9 cellular contexts compared by ENCODE assay signal in genomic region chr1:84358695-84359094, GRCh38. TPM values are rescaled to one million over a fixed set of nuclear protein-coding genes. Genes with fewer than 3 reads are reported as not detected.
"Had no signal": no experiment of that assay in that cellular context is flagged by ENCODE, and none has a peak within 500 bp of the region (broad histone marks: within the 10 kb centered on the region; RNA-seq: fewer than 3 reads in every experiment).

No MANE protein-coding gene starts in this region.

- H3K4me3 ChIP-seq: GM12878 had no signal

- FAIRE-seq: G401.6, GM12878, GM12891, GM12892, GM18507, GM19239 had no signal

- DNase-seq: GDM1, GF-D8 had no signal

- ATAC-seq: GM12878 had no signal

RNA-seq across cellular contexts. Expression of gene DNASE2B, which starts 39.6 kb away (rescaled TPM):
- total RNA-seq: G401, GM12878 had no signal
- polyA plus RNA-seq: GM12878 had no signal

RNA-seq across cellular contexts. Expression of gene SAMD13, which starts 57.2 kb away (rescaled TPM):
- total RNA-seq: G401 had no signal
